12 cellular contexts compared by ENCODE assay signal in genomic region chr22:32263678-32264077, GRCh38. TPM values are rescaled to one million over a fixed set of nuclear protein-coding genes. Genes with fewer than 3 reads are reported as not detected.
"Had no signal": no experiment of that assay in that cellular context is flagged by ENCODE, and none has a peak within 500 bp of the region (broad histone marks: within the 10 kb centered on the region; RNA-seq: fewer than 3 reads in every experiment).

No MANE protein-coding gene starts in this region.

RNA-seq across cellular contexts. Expression of gene SLC5A4, which starts 8.5 kb away (rescaled TPM):
- polyA plus RNA-seq: stomach had no signal

RNA-seq across cellular contexts. Expression of gene RFPL2, which starts 58.8 kb away (rescaled TPM):
- total RNA-seq: stomach, suprapubic skin, testis, thoracic aorta, thyroid gland, tibial nerve, transverse colon, upper lobe of right lung, ureter, urinary bladder, uterus, vagina had no signal
- polyA plus RNA-seq: stomach, urinary bladder had no signal
